In the genomic region with DNA sequence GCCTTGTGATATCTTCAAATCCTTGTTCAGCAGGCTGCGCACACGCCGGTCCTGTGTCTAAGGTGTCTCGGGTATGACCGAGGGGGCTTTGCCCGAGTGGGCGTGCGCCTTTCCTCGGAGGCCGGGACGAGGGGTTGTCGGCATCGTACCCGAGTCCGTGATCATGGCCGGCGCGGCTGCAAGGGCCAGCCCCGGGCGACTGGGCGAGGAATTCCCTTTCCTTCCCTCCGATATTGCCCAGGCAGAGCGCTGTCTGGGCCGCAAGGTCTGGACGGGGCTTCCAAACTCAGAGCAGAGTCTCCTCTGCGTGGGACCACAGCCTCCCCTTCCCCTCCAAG, we compare ENCODE assay signal across 11 cellular contexts. TPM values are rescaled to one million over a fixed set of nuclear protein-coding genes. Genes with fewer than 3 reads are reported as not detected.
DNase-seq lines count a peak whose midpoint lies in the region; TF ChIP-seq lines count a peak whose summit lies in the region.
"Had no signal": no experiment of that assay in that cellular context is flagged by ENCODE, and none has a peak within 500 bp of the region (broad histone marks: within the 10 kb centered on the region; RNA-seq: fewer than 3 reads in every experiment).

No MANE protein-coding gene starts in this region.

- H3K27me3 ChIP-seq in neural progenitor cell, result peaks cover 10% of the 10 kb centered on the region
- H3K27me3 ChIP-seq: right lobe of liver had no signal

- peak overlapping the region; percentile 70 for H3K4me2 ChIP-seq in neural progenitor cell

- peaks cover 17% of the 10 kb centered on the region for H3K79me2 ChIP-seq in neural progenitor cell (ENCODE audit: low read depth)

- no peak overlapping the region for H3K9ac ChIP-seq in neural progenitor cell

- peak overlapping the region; percentile 77 for H3K4me3 ChIP-seq in AG10803 (ENCODE audit: low read length)
- H3K4me3 ChIP-seq in neural progenitor cell, result no peak overlapping the region

- H3K36me3 Mint-ChIP-seq in IgD-negative memory B cell, result peaks cover 1% of the 10 kb centered on the region
- H3K36me3 Mint-ChIP-seq in neural progenitor cell, result peaks cover 5% of the 10 kb centered on the region

- peak overlapping the region; percentile 81 for H2AFZ ChIP-seq in neural progenitor cell (replicated peaks)

- H3K4me3 Mint-ChIP-seq in IgD-negative memory B cell (peak overlapping the region in 3 of 4 donors; percentile 80 to 92 (median 82)), neural progenitor cell (peak overlapping the region; percentile 84)

- DNase-seq in AG10803 (ENCODE audit: low read depth), result no peak
- DNase-seq in ecto neural progenitor cell (ENCODE audit: low spot score), result peak; percentile 48
- DNase-seq in neural progenitor cell (ENCODE audit: low spot score), result no peak
- DNase-seq in NCI-H1930 (lab: John Stamatoyannopoulos, UW), result no peak
- no peak for DNase-seq in NCI-H187 treated with DMSO at 0.1 percent for 48 hours (lab: John Stamatoyannopoulos, UW)
- no peak for DNase-seq in midbrain (lab: John Stamatoyannopoulos, UW)
- no peak for DNase-seq in NCI-H2107 (lab: John Stamatoyannopoulos, UW)
- DNase-seq: DMS153, NCI-H1105, right lobe of liver had no signal

- no peak for TF ChIP-seq CTCF in AG10803 (conservative IDR thresholded peaks at IDR 0.05; ENCODE audit: low read length)
- TF ChIP-seq CTCF in neural progenitor cell (IDR thresholded peaks at IDR 0.05), result no peak

- no peak overlapping the region for H3K27ac ChIP-seq in neural progenitor cell
- H3K27ac ChIP-seq: right lobe of liver had no signal

- H3K27ac Mint-ChIP-seq in IgD-negative memory B cell, result peak overlapping the region in 1 of 3 donors; percentile 85
- no peak overlapping the region for H3K27ac Mint-ChIP-seq in neural progenitor cell

- peaks cover 16 to 19% (median 19%) of the 10 kb centered on the region in 3 donors for H3K4me1 Mint-ChIP-seq in IgD-negative memory B cell
- peaks cover 17% of the 10 kb centered on the region for H3K4me1 Mint-ChIP-seq in neural progenitor cell

- peaks cover 2 to 20% (median 8%) of the 10 kb centered on the region in 3 donors for H3K9me3 Mint-ChIP-seq in IgD-negative memory B cell
- peaks cover 36% of the 10 kb centered on the region for H3K9me3 Mint-ChIP-seq in neural progenitor cell

- no peaks in the 10 kb centered on the region for H3K27me3 Mint-ChIP-seq in IgD-negative memory B cell
- peaks cover 9% of the 10 kb centered on the region for H3K27me3 Mint-ChIP-seq in neural progenitor cell (ENCODE audit: insufficient read depth, low read depth)

- no peaks in the 10 kb centered on the region for H3F3A ChIP-seq in neural progenitor cell (ENCODE audit: low read depth)

- H3K9me3 ChIP-seq in neural progenitor cell (ENCODE audit: low read depth), result peaks cover 18% of the 10 kb centered on the region

- H4K20me1 ChIP-seq in neural progenitor cell (ENCODE audit: low read depth), result peaks cover 3% of the 10 kb centered on the region

- H3K4me1 ChIP-seq in neural progenitor cell, result peaks cover 8% of the 10 kb centered on the region

- H3K36me3 ChIP-seq in neural progenitor cell, result peaks cover 8% of the 10 kb centered on the region
- H3K36me3 ChIP-seq: right lobe of liver had no signal

RNA-seq across cellular contexts. Expression of gene ZNF467, which starts 59.7 kb away (rescaled TPM):
- not detected for polyA plus RNA-seq in IgD-negative memory B cell
- 0.17 and 1.7 TPM in 2 replicates for total RNA-seq in neural progenitor cell (ENCODE audit: low replicate concordance)
